30 cellular contexts compared by ENCODE assay signal in the genomic region with DNA sequence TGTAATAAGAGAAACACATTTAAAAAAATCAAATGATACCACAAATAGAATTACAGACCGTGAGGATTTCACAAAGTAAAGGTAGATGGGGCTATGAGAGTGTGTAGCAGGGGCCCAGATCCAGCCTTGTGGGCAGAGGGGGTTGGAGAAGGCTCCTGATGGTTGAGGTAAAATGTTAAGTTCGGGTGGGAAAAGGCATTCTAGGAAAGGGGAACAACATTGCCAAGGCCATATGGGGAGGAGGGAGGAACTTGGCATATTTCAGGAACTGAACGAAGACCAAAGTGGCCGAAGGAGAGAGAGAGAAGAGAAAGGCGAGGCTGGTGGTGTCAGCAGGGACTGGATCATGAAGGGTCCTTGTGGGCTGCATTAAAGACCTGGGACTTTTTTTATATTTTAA.
DNase-seq lines count a peak whose midpoint lies in the region; ATAC-seq, FAIRE-seq and TF ChIP-seq lines count a peak whose summit lies in the region.
"Had no signal": no experiment of that assay in that cellular context is flagged by ENCODE, and none has a peak within 500 bp of the region (broad histone marks: within the 10 kb centered on the region; RNA-seq: fewer than 3 reads in every experiment).

No MANE protein-coding gene starts in this region.

- no peak for TF ChIP-seq RAD21 in HepG2 (CRISPR knock-in tag; IDR thresholded peaks at IDR 0.05)

- no peak for FAIRE-seq in HepG2 (lab: Jason Lieb, UNC)
- FAIRE-seq: A549, endothelial cell of umbilical vein had no signal

- no peaks in the 10 kb centered on the region for H3K36me3 ChIP-seq in HepG2 (replicated peaks in 1 of 2; ENCODE audit: control insufficient read depth in 1 of 2, insufficient read depth in 2 of 2, low read length in 2 of 2)
- H3K36me3 ChIP-seq: ascending aorta, BE2C, prostate gland, sigmoid colon, SJSA1, vagina had no signal

- DNase-seq in activated CD8-positive, alpha-beta T cell treated with anti-CD3 and anti-CD28 coated beads, Interleukin-2, amount 10 ng/mL, durations not matched to agents 7 days and 5 days, result no peak
- no peak for DNase-seq in activated CD8-positive, alpha-beta T cell treated with anti-CD3 and anti-CD28 coated beads for 36 hours
- no peak for DNase-seq in T-helper 17 cell
- no peak for DNase-seq in stimulated activated effector memory CD8-positive, alpha-beta T cell treated with anti-CD3 and anti-CD28 coated beads, Interleukin-12 subunit alpha, Interleukin-12 subunit beta, amount 100 ng/mL, for 72 hours (ENCODE audit: low spot score in 2 of 2)
- no peak for DNase-seq in HepG2 (ENCODE audit: low spot score)
- no peak for DNase-seq in SW 1271 (lab: John Stamatoyannopoulos, UW)
- DNase-seq: activated naive CD4-positive, alpha-beta T cell treated with anti-CD3 and anti-CD28 coated beads, Interleukin-2, amount 50 U/mL, for 16 hours; activated T-cell treated with anti-CD3 and anti-CD28 coated beads, Interleukin-2, amount 50 U/mL, for 48 hours; BE2C; DMS79; H7; Karpas-422; NCI-H1694 treated with DMSO at 0.1 percent for 48 hours; NCI-H526 had no signal

- no peak overlapping the region for H3K27ac ChIP-seq in HepG2 (ENCODE audit: extremely low read length, insufficient read depth, low read length)
- H3K27ac ChIP-seq: A549, ascending aorta, dorsolateral prefrontal cortex, prostate gland, sigmoid colon, SJSA1, vagina, VCaP had no signal

- TF ChIP-seq POLR2A in HepG2 (IDR thresholded peaks at IDR 0.05; ENCODE audit: insufficient read depth in 1 of 2, low read depth in 2 of 2, low read length in 2 of 2), result no peak

- no peak overlapping the region for H3K4me3 Mint-ChIP-seq in activated CD8-positive, alpha-beta T cell treated with anti-CD3 and anti-CD28 coated beads, Interleukin-2, amount 10 ng/mL, durations not matched to agents 7 days and 5 days
- no peak overlapping the region for H3K4me3 Mint-ChIP-seq in activated CD8-positive, alpha-beta T cell treated with anti-CD3 and anti-CD28 coated beads for 36 hours
- H3K4me3 Mint-ChIP-seq in T-helper 17 cell, result no peak overlapping the region
- H3K4me3 Mint-ChIP-seq in dendritic cell treated with granulocyte-macrophage colony-stimulating factor and Interleukin-4, amounts not matched to agents 40 ng/mL and 50 ng/mL, for 4 days, result no peak overlapping the region
- H3K4me3 Mint-ChIP-seq in stimulated activated effector memory CD8-positive, alpha-beta T cell treated with anti-CD3 and anti-CD28 coated beads, Interleukin-12 subunit alpha, Interleukin-12 subunit beta, amount 100 ng/mL, for 72 hours, result no peak overlapping the region
- H3K4me3 Mint-ChIP-seq: activated CD4-positive, alpha-beta memory T cell treated with anti-CD3 and anti-CD28 coated beads for 36 hours; T-helper 1 cell treated with Interleukin-12 subunit alpha and Interleukin-12 subunit beta and Interleukin-4 antibody, amounts not matched to agents 30 μg/mL and 1 μg/mL, for 36 hours had no signal

- no peaks in the 10 kb centered on the region for H3K9me3 ChIP-seq in T-helper 17 cell (ENCODE audit: control insufficient read depth, low read length, poor library complexity, severe bottlenecking)
- no peaks in the 10 kb centered on the region for H3K9me3 ChIP-seq in HepG2 (ENCODE audit: low read length)
- H3K9me3 ChIP-seq: ascending aorta, BE2C, Caco-2, prostate gland, sigmoid colon, SJSA1, vagina had no signal

- H3K4me1 ChIP-seq in HepG2 (ENCODE audit: insufficient read depth, low read length), result no peaks in the 10 kb centered on the region
- H3K4me1 ChIP-seq: A549, ascending aorta, BE2C, Caco-2, prostate gland, sigmoid colon, SJSA1, vagina had no signal

- CTCF ChIA-PET in activated CD8-positive, alpha-beta T cell treated with anti-CD3 and anti-CD28 coated beads, Interleukin-2, amount 10 ng/mL, durations not matched to agents 7 days and 5 days (lab: Charles Lee), result interaction anchor here (1.2 kb wide), 1 partner anchor 12 kb away, joined by 3 read pairs; no protein-coding TSS in a partner anchor
- CTCF ChIA-PET in activated CD8-positive, alpha-beta T cell treated with anti-CD3 and anti-CD28 coated beads for 36 hours (lab: Charles Lee), result no interaction called here
- CTCF ChIA-PET in HepG2 (lab: Yijun Ruan, JAX; ENCODE audit: low intra/inter-chr PET ratio, low total read pairs), result no interaction called here

- H3K9ac ChIP-seq in HepG2 (ENCODE audit: insufficient read depth, low read depth, low read length), result no peak overlapping the region

- peaks cover 90% of the 10 kb centered on the region for H3K36me3 Mint-ChIP-seq in activated CD8-positive, alpha-beta T cell treated with anti-CD3 and anti-CD28 coated beads, Interleukin-2, amount 10 ng/mL, durations not matched to agents 7 days and 5 days (ENCODE audit: low read depth)
- H3K36me3 Mint-ChIP-seq in activated CD8-positive, alpha-beta T cell treated with anti-CD3 and anti-CD28 coated beads for 36 hours (ENCODE audit: low read depth), result peaks cover 68% of the 10 kb centered on the region
- H3K36me3 Mint-ChIP-seq in T-helper 17 cell (ENCODE audit: low read depth), result peaks cover 23% of the 10 kb centered on the region
- H3K36me3 Mint-ChIP-seq in dendritic cell treated with granulocyte-macrophage colony-stimulating factor and Interleukin-4, amounts not matched to agents 40 ng/mL and 50 ng/mL, for 4 days (ENCODE audit: low read depth), result no peaks in the 10 kb centered on the region
- H3K36me3 Mint-ChIP-seq in stimulated activated effector memory CD8-positive, alpha-beta T cell treated with anti-CD3 and anti-CD28 coated beads, Interleukin-12 subunit alpha, Interleukin-12 subunit beta, amount 100 ng/mL, for 72 hours, result peaks cover 83% of the 10 kb centered on the region

- BruUV-seq in HepG2 (replicated peaks; lab: Mats Ljungman, UMichigan), result no TSS peak

- intact Hi-C loops in activated CD8-positive, alpha-beta T cell treated with anti-CD3 and anti-CD28 coated beads for 36 hours (cut with micrococcal nuclease), result no loop called here
- intact Hi-C loops in dendritic cell treated with granulocyte-macrophage colony-stimulating factor and Interleukin-4, amounts not matched to agents 40 ng/mL and 50 ng/mL, for 4 days (cut with micrococcal nuclease), result no loop called here
- intact Hi-C loops in HepG2 (cut with micrococcal nuclease; ENCODE audit: unreplicated experiment), result no loop called here

- no peaks in the 10 kb centered on the region for H4K20me1 ChIP-seq in HepG2 (ENCODE audit: insufficient read depth, low read length)

- no peak for ATAC-seq in activated CD8-positive, alpha-beta T cell treated with anti-CD3 and anti-CD28 coated beads, Interleukin-2, amount 10 ng/mL, durations not matched to agents 7 days and 5 days
- no peak for ATAC-seq in activated CD8-positive, alpha-beta T cell treated with anti-CD3 and anti-CD28 coated beads for 36 hours
- ATAC-seq in T-helper 17 cell (no peak), GM18868 (IDR thresholded peaks at IDR 0.05; ENCODE audit: unreplicated experiment) (no peak), HepG2 (no peak)
- no peak for ATAC-seq in stimulated activated effector memory CD8-positive, alpha-beta T cell treated with anti-CD3 and anti-CD28 coated beads, Interleukin-12 subunit alpha, Interleukin-12 subunit beta, amount 100 ng/mL, for 72 hours
- ATAC-seq: A549, Panc1 had no signal

- WGBS in HepG2 (ENCODE audit: low lambda C conversion rate), result 50% methylated on average over 5 of the region's 5 CpGs

- peak overlapping the region; percentile 37 for H3K27ac Mint-ChIP-seq in activated CD8-positive, alpha-beta T cell treated with anti-CD3 and anti-CD28 coated beads, Interleukin-2, amount 10 ng/mL, durations not matched to agents 7 days and 5 days
- no peak overlapping the region for H3K27ac Mint-ChIP-seq in activated CD8-positive, alpha-beta T cell treated with anti-CD3 and anti-CD28 coated beads for 36 hours
- H3K27ac Mint-ChIP-seq in T-helper 17 cell, result peak overlapping the region; percentile 75
- H3K27ac Mint-ChIP-seq in dendritic cell treated with granulocyte-macrophage colony-stimulating factor and Interleukin-4, amounts not matched to agents 40 ng/mL and 50 ng/mL, for 4 days, result peak overlapping the region; percentile 63
- H3K27ac Mint-ChIP-seq in stimulated activated effector memory CD8-positive, alpha-beta T cell treated with anti-CD3 and anti-CD28 coated beads, Interleukin-12 subunit alpha, Interleukin-12 subunit beta, amount 100 ng/mL, for 72 hours, result peak overlapping the region; percentile 70

- peaks cover 6% of the 10 kb centered on the region for H3K9me3 Mint-ChIP-seq in activated CD8-positive, alpha-beta T cell treated with anti-CD3 and anti-CD28 coated beads, Interleukin-2, amount 10 ng/mL, durations not matched to agents 7 days and 5 days (ENCODE audit: insufficient read depth)
- peaks cover 6% of the 10 kb centered on the region for H3K9me3 Mint-ChIP-seq in activated CD8-positive, alpha-beta T cell treated with anti-CD3 and anti-CD28 coated beads for 36 hours
- H3K9me3 Mint-ChIP-seq in dendritic cell treated with granulocyte-macrophage colony-stimulating factor and Interleukin-4, amounts not matched to agents 40 ng/mL and 50 ng/mL, for 4 days, result peaks cover 23% of the 10 kb centered on the region
- H3K9me3 Mint-ChIP-seq in stimulated activated effector memory CD8-positive, alpha-beta T cell treated with anti-CD3 and anti-CD28 coated beads, Interleukin-12 subunit alpha, Interleukin-12 subunit beta, amount 100 ng/mL, for 72 hours, result no peaks in the 10 kb centered on the region
- H3K9me3 Mint-ChIP-seq: activated CD4-positive, alpha-beta memory T cell treated with anti-CD3 and anti-CD28 coated beads for 36 hours had no signal

- H3K4me2 ChIP-seq in HepG2 (ENCODE audit: low read depth, low read length), result no peak overlapping the region
- H3K4me2 ChIP-seq: A549 had no signal

- H3K4me1 Mint-ChIP-seq in activated CD8-positive, alpha-beta T cell treated with anti-CD3 and anti-CD28 coated beads, Interleukin-2, amount 10 ng/mL, durations not matched to agents 7 days and 5 days (ENCODE audit: low read depth), result peaks cover 26% of the 10 kb centered on the region
- H3K4me1 Mint-ChIP-seq in activated CD8-positive, alpha-beta T cell treated with anti-CD3 and anti-CD28 coated beads for 36 hours (ENCODE audit: low read depth), result peaks cover 30% of the 10 kb centered on the region
- peaks cover 11% of the 10 kb centered on the region for H3K4me1 Mint-ChIP-seq in T-helper 17 cell
- peaks cover 70% of the 10 kb centered on the region for H3K4me1 Mint-ChIP-seq in dendritic cell treated with granulocyte-macrophage colony-stimulating factor and Interleukin-4, amounts not matched to agents 40 ng/mL and 50 ng/mL, for 4 days (ENCODE audit: low read depth)
- H3K4me1 Mint-ChIP-seq in stimulated activated effector memory CD8-positive, alpha-beta T cell treated with anti-CD3 and anti-CD28 coated beads, Interleukin-12 subunit alpha, Interleukin-12 subunit beta, amount 100 ng/mL, for 72 hours, result peaks cover 55% of the 10 kb centered on the region

- TF ChIP-seq EP300 in HepG2 (IDR thresholded peaks at IDR 0.05; ENCODE audit: low read depth in 2 of 2, low read length in 2 of 2) (no peak), HepG2 (CRISPR knock-in tag; IDR thresholded peaks at IDR 0.05; ENCODE audit: borderline replicate concordance) (no peak)

- no peaks in the 10 kb centered on the region for H3K79me2 ChIP-seq in HepG2 (ENCODE audit: insufficient read depth, low read length)

- H3K27me3 Mint-ChIP-seq in activated CD8-positive, alpha-beta T cell treated with anti-CD3 and anti-CD28 coated beads, Interleukin-2, amount 10 ng/mL, durations not matched to agents 7 days and 5 days (ENCODE audit: low read depth), result no peaks in the 10 kb centered on the region
- H3K27me3 Mint-ChIP-seq in activated CD8-positive, alpha-beta T cell treated with anti-CD3 and anti-CD28 coated beads for 36 hours, result no peaks in the 10 kb centered on the region
- no peaks in the 10 kb centered on the region for H3K27me3 Mint-ChIP-seq in T-helper 17 cell
- H3K27me3 Mint-ChIP-seq in dendritic cell treated with granulocyte-macrophage colony-stimulating factor and Interleukin-4, amounts not matched to agents 40 ng/mL and 50 ng/mL, for 4 days, result peaks cover 15% of the 10 kb centered on the region
- H3K27me3 Mint-ChIP-seq: activated CD4-positive, alpha-beta memory T cell treated with anti-CD3 and anti-CD28 coated beads for 36 hours had no signal

- peaks cover 1 to 15% of the 10 kb centered on the region in 2 experiments; a peak in 3 of 5 replicates for H3K27me3 ChIP-seq in HepG2 (ENCODE audit: control insufficient read depth in 1 of 2, insufficient read depth in 2 of 2, low read length in 2 of 2)
- H3K27me3 ChIP-seq: ascending aorta, sigmoid colon, vagina had no signal

- TF ChIP-seq CTCF in activated CD8-positive, alpha-beta T cell treated with anti-CD3 and anti-CD28 coated beads for 36 hours (IDR thresholded peaks at IDR 0.05), result no peak
- no peak for TF ChIP-seq CTCF in HepG2 (CRISPR knock-in tag; IDR thresholded peaks at IDR 0.05)

- H2AFZ ChIP-seq in HepG2 (ENCODE audit: low read length), result no peak overlapping the region

- POLR2A ChIA-PET in activated CD8-positive, alpha-beta T cell treated with anti-CD3 and anti-CD28 coated beads, Interleukin-2, amount 10 ng/mL, durations not matched to agents 7 days and 5 days (lab: Charles Lee), result no interaction called here
- POLR2A ChIA-PET in activated CD8-positive, alpha-beta T cell treated with anti-CD3 and anti-CD28 coated beads for 36 hours (lab: Charles Lee), result no interaction called here
- POLR2A ChIA-PET in HepG2 (lab: Yijun Ruan, JAX), result no interaction called here

- no peak overlapping the region for H3K4me3 ChIP-seq in HepG2 (replicated peaks in 1 of 3; ENCODE audit: insufficient read depth in 1 of 3, low read depth in 2 of 3, low read length in 3 of 3)
- H3K4me3 ChIP-seq: A549, ascending aorta, dorsolateral prefrontal cortex, lung, prostate gland, sigmoid colon, SJSA1, vagina had no signal

- in situ Hi-C loops in HepG2 (cut with HindIII; ENCODE audit: extremely low pct_ligation_motif_present, low pct_unique_long_range_greater_than_20kb), result no loop called here
